ENCODE assay signal across 26 cellular contexts in genomic region chr10:131773989-131774343, GRCh38.
"Had no signal": no experiment of that assay in that cellular context is flagged by ENCODE, and none has a peak within 500 bp of the region (broad histone marks: within the 10 kb centered on the region; RNA-seq: fewer than 3 reads in every experiment).

No MANE protein-coding gene starts in this region.

- H3K4me3 ChIP-seq: ascending aorta, esophagus squamous epithelium, gastroesophageal sphincter, heart right ventricle had no signal

- H3K27me3 ChIP-seq: ascending aorta, brain microvascular endothelial cell had no signal

- ATAC-seq: activated CD4-positive, alpha-beta T cell treated with anti-CD3 and anti-CD28 coated beads for 36 hours; activated CD8-positive, alpha-beta memory T cell treated with anti-CD3 and anti-CD28 coated beads, Interleukin-2, amount 10 ng/mL, durations not matched to agents 7 days and 5 days; activated CD8-positive, alpha-beta T cell treated with anti-CD3 and anti-CD28 coated beads, Interleukin-2, amount 10 ng/mL, durations not matched to agents 7 days and 5 days; activated naive CD4-positive, alpha-beta T cell treated with anti-CD3 and anti-CD28 coated beads, Interleukin-2, amount 50 U/mL, for 72 hours; gastroesophageal sphincter; heart right ventricle had no signal

- H3K27ac Mint-ChIP-seq: activated CD4-positive, alpha-beta memory T cell treated with anti-CD3 and anti-CD28 coated beads for 36 hours; activated CD4-positive, alpha-beta T cell treated with anti-CD3 and anti-CD28 coated beads for 36 hours; activated CD4-positive, alpha-beta T cell treated with anti-CD3 and anti-CD28 coated beads, Interleukin-2, amount 10 ng/mL, durations not matched to agents 24 days and 14 days; activated CD8-positive, alpha-beta memory T cell treated with anti-CD3 and anti-CD28 coated beads, Interleukin-2, amount 10 ng/mL, durations not matched to agents 7 days and 5 days; activated CD8-positive, alpha-beta T cell treated with anti-CD3 and anti-CD28 coated beads, Interleukin-2, amount 10 ng/mL, durations not matched to agents 7 days and 5 days; activated naive CD4-positive, alpha-beta T cell treated with anti-CD3 and anti-CD28 coated beads, Interleukin-2, amount 10 ng/mL, durations not matched to agents 7 days and 5 days; activated naive CD4-positive, alpha-beta T cell treated with anti-CD3 and anti-CD28 coated beads, Interleukin-2, amount 50 U/mL, for 72 hours; activated naive CD8-positive, alpha-beta T cell treated with anti-CD3 and anti-CD28 coated beads, Interleukin-2, amount 10 ng/mL, durations not matched to agents 7 days and 5 days; activated T-helper 1 cell treated with anti-CD3 and anti-CD28 coated beads, Interleukin-12 subunit alpha, Interleukin-12 subunit beta, Interleukin-2, Interleukin-4 antibody, amounts not matched to agents 30 ng/mL and 10 ng/mL and 1 ng/mL, durations not matched to agents 14 hours and 24 hours and 36 hours; activated T-helper 2 cell treated with anti-CD3 and anti-CD28 coated beads, Interferon-gamma antibody, Interleukin-2, Interleukin-4, amounts not matched to agents 10 μg/mL and 5 μg/mL and 100 μg/mL, durations not matched to agents 14 hours and 24 hours and 36 hours had no signal

- H3K4me1 Mint-ChIP-seq: activated CD4-positive, alpha-beta T cell treated with anti-CD3 and anti-CD28 coated beads for 36 hours; activated CD4-positive, alpha-beta T cell treated with anti-CD3 and anti-CD28 coated beads, Interleukin-2, amount 10 ng/mL, durations not matched to agents 24 days and 14 days; activated CD8-positive, alpha-beta memory T cell treated with anti-CD3 and anti-CD28 coated beads, Interleukin-2, amount 10 ng/mL, durations not matched to agents 7 days and 5 days; activated naive CD4-positive, alpha-beta T cell treated with anti-CD3 and anti-CD28 coated beads, Interleukin-2, amount 10 ng/mL, durations not matched to agents 7 days and 5 days; activated naive CD8-positive, alpha-beta T cell treated with anti-CD3 and anti-CD28 coated beads, Interleukin-2, amount 10 ng/mL, durations not matched to agents 7 days and 5 days; central memory CD8-positive, alpha-beta T cell had no signal

- H3K27ac ChIP-seq: ascending aorta, brain microvascular endothelial cell, epithelial cell of prostate, esophagus squamous epithelium, gastroesophageal sphincter, heart right ventricle had no signal

- DNase-seq: activated CD4-positive, alpha-beta memory T cell treated with anti-CD3 and anti-CD28 coated beads for 36 hours; activated CD4-positive, alpha-beta T cell treated with anti-CD3 and anti-CD28 coated beads for 36 hours; activated CD4-positive, alpha-beta T cell treated with anti-CD3 and anti-CD28 coated beads, Interleukin-2, amount 10 ng/mL, durations not matched to agents 24 days and 14 days; activated CD4-positive, CD25-positive, alpha-beta regulatory T cell; activated CD4-positive, CD25-positive, alpha-beta regulatory T cell treated with anti-CD3 and anti-CD28 coated beads, Interleukin-2, amount 50 U/mL, for 72 hours; activated CD8-positive, alpha-beta memory T cell treated with anti-CD3 and anti-CD28 coated beads, Interleukin-2, amount 10 ng/mL, durations not matched to agents 7 days and 5 days; activated CD8-positive, alpha-beta memory T cell treated with anti-CD3 and anti-CD28 coated beads, Interleukin-2, amount 50 U/mL, for 4 hours; activated CD8-positive, alpha-beta T cell treated with anti-CD3 and anti-CD28 coated beads, Interleukin-2, amount 10 ng/mL, durations not matched to agents 7 days and 5 days; activated naive CD4-positive, alpha-beta T cell; activated naive CD4-positive, alpha-beta T cell treated with anti-CD3 and anti-CD28 coated beads, Interleukin-2, amount 10 ng/mL, durations not matched to agents 7 days and 5 days; activated naive CD8-positive, alpha-beta T cell treated with anti-CD3 and anti-CD28 coated beads, Interleukin-2, amount 10 ng/mL, durations not matched to agents 7 days and 5 days; activated T-cell treated with anti-CD3 and anti-CD28 coated beads, Interleukin-2, amount 50 U/mL, for 1 hour; activated T-cell treated with anti-CD3 and anti-CD28 coated beads, Interleukin-2, amount 50 U/mL, for 48 hours; brain microvascular endothelial cell; effector CD8-positive, alpha-beta T cell; esophagus squamous epithelium; foreskin melanocyte; heart right ventricle; T-helper 2 cell had no signal

- H3K4me1 ChIP-seq: ascending aorta, esophagus squamous epithelium, gastroesophageal sphincter, heart right ventricle had no signal

- H3K4me3 Mint-ChIP-seq: activated CD4-positive, alpha-beta memory T cell treated with anti-CD3 and anti-CD28 coated beads for 36 hours; activated CD4-positive, alpha-beta T cell treated with anti-CD3 and anti-CD28 coated beads for 36 hours; activated CD4-positive, alpha-beta T cell treated with anti-CD3 and anti-CD28 coated beads, Interleukin-2, amount 10 ng/mL, durations not matched to agents 24 days and 14 days; activated CD8-positive, alpha-beta memory T cell treated with anti-CD3 and anti-CD28 coated beads, Interleukin-2, amount 10 ng/mL, durations not matched to agents 7 days and 5 days; activated CD8-positive, alpha-beta T cell treated with anti-CD3 and anti-CD28 coated beads, Interleukin-2, amount 10 ng/mL, durations not matched to agents 7 days and 5 days; activated naive CD4-positive, alpha-beta T cell treated with anti-CD3 and anti-CD28 coated beads, Interleukin-2, amount 10 ng/mL, durations not matched to agents 7 days and 5 days; activated naive CD8-positive, alpha-beta T cell treated with anti-CD3 and anti-CD28 coated beads, Interleukin-2, amount 10 ng/mL, durations not matched to agents 7 days and 5 days; activated T-helper 1 cell treated with anti-CD3 and anti-CD28 coated beads, Interleukin-12 subunit alpha, Interleukin-12 subunit beta, Interleukin-2, Interleukin-4 antibody, amounts not matched to agents 30 ng/mL and 10 ng/mL and 1 ng/mL, durations not matched to agents 14 hours and 24 hours and 36 hours; central memory CD8-positive, alpha-beta T cell had no signal

- H3K36me3 Mint-ChIP-seq: activated CD4-positive, alpha-beta memory T cell treated with anti-CD3 and anti-CD28 coated beads for 36 hours; activated CD8-positive, alpha-beta memory T cell treated with anti-CD3 and anti-CD28 coated beads, Interleukin-2, amount 10 ng/mL, durations not matched to agents 7 days and 5 days; activated naive CD8-positive, alpha-beta T cell treated with anti-CD3 and anti-CD28 coated beads, Interleukin-2, amount 10 ng/mL, durations not matched to agents 7 days and 5 days had no signal

- H3K36me3 ChIP-seq: ascending aorta, brain microvascular endothelial cell, esophagus squamous epithelium, gastroesophageal sphincter, heart right ventricle had no signal

- H3K27me3 Mint-ChIP-seq: activated CD4-positive, alpha-beta memory T cell treated with anti-CD3 and anti-CD28 coated beads for 36 hours; activated CD4-positive, alpha-beta T cell treated with anti-CD3 and anti-CD28 coated beads, Interleukin-2, amount 10 ng/mL, durations not matched to agents 24 days and 14 days; activated CD8-positive, alpha-beta memory T cell treated with anti-CD3 and anti-CD28 coated beads, Interleukin-2, amount 10 ng/mL, durations not matched to agents 7 days and 5 days; activated naive CD4-positive, alpha-beta T cell treated with anti-CD3 and anti-CD28 coated beads, Interleukin-2, amount 10 ng/mL, durations not matched to agents 7 days and 5 days; activated naive CD8-positive, alpha-beta T cell treated with anti-CD3 and anti-CD28 coated beads, Interleukin-2, amount 10 ng/mL, durations not matched to agents 7 days and 5 days had no signal
